ENCODE assay signal across 8 cellular contexts in the genomic region with DNA sequence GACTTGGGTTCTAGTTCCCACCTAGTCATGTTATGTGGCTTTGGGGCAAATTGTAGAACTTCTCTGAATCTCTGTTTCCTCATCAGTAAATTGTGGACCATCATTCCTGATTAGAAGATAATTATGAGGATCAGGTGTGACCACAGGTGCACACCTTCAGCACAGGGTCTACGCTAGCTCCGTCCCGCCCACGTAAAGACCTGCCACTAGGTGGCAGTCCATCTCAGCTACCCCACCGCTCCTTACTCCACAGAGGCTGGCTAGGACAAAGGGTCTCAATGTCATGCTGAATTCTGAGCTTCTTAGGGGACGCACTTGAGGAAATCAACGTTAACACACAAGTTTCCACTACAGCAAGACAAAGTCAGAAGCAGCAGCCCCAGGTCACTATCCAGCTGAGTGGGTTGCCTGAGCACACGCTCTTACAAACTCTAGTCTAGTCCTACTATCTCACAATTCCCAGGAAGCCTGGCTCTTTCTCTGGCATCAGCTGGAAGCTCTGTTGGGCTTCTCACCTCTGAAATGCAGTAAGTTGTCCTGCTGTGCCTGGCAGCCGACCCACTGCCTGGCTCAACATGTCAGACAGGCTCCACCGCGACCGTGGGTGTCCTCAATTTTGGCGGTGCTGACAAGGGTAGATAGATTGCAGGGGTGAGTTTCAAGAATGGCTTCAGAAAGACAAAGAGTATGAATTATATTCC. TPM values are rescaled to one million over a fixed set of nuclear protein-coding genes. Genes with fewer than 3 reads are reported as not detected.
DNase-seq lines count a peak whose midpoint lies in the region; ATAC-seq and TF ChIP-seq lines count a peak whose summit lies in the region.

No MANE protein-coding gene starts in this region.

- DNase-seq in NCI-H2196 (lab: John Stamatoyannopoulos, UW; ENCODE audit: unreplicated experiment) (peak; percentile 49), NCI-H2196 treated with DMSO at 0.1 percent for 48 hours (lab: John Stamatoyannopoulos, UW; ENCODE audit: unreplicated experiment) (no peak), NCI-H1694 treated with DMSO at 0.1 percent for 48 hours (lab: John Stamatoyannopoulos, UW) (peak; percentile 34), naive B cell (peak; percentile 56), vagina (ENCODE audit: extremely low spot score in 2 of 2) (no peak), DMS79 (lab: John Stamatoyannopoulos, UW) (no peak)
- peak; percentile 89 for DNase-seq in activated CD4-positive, alpha-beta T cell treated with anti-CD3 and anti-CD28 coated beads, Interleukin-2, amount 10 ng/mL, durations not matched to agents 24 days and 14 days
- peak; percentile 53 for DNase-seq in effector CD4-positive, alpha-beta T cell

- intact Hi-C loops in activated CD4-positive, alpha-beta T cell treated with anti-CD3 and anti-CD28 coated beads, Interleukin-2, amount 10 ng/mL, durations not matched to agents 24 days and 14 days (cut with micrococcal nuclease) = loop anchor here (1.0 to 10.0 kb wide), 5 partner anchors 37 to 559 kb away; a partner anchor contains a TSS
- intact Hi-C loops in vagina (cut with DNase I) = no loop called here

- H3K4me3 ChIP-seq in vagina = no peak overlapping the region

- TF ChIP-seq POLR2A in vagina (IDR thresholded peaks at IDR 0.05) = no peak

- H3K4me1 ChIP-seq in vagina = peaks cover 52% of the 10 kb centered on the region

- peak overlapping the region; percentile 80 for H3K4me3 Mint-ChIP-seq in activated CD4-positive, alpha-beta T cell treated with anti-CD3 and anti-CD28 coated beads, Interleukin-2, amount 10 ng/mL, durations not matched to agents 24 days and 14 days
- peak overlapping the region; percentile 86 to 96 (median 92) for H3K4me3 Mint-ChIP-seq in naive B cell

- H3K9me3 Mint-ChIP-seq in activated CD4-positive, alpha-beta T cell treated with anti-CD3 and anti-CD28 coated beads, Interleukin-2, amount 10 ng/mL, durations not matched to agents 24 days and 14 days = no peaks in the 10 kb centered on the region
- H3K9me3 Mint-ChIP-seq in naive B cell = no peaks in the 10 kb centered on the region

- peak in 2 of 3 experiments; percentile 39 to 45 for TF ChIP-seq CTCF in vagina (IDR thresholded peaks at IDR 0.05)

- H3K27me3 ChIP-seq in vagina = no peaks in the 10 kb centered on the region

- H3K36me3 ChIP-seq in vagina = no peaks in the 10 kb centered on the region

- ATAC-seq in naive B cell (ENCODE audit: low read depth in 2 of 2) = peak; percentile 40

- H3K27me3 Mint-ChIP-seq in activated CD4-positive, alpha-beta T cell treated with anti-CD3 and anti-CD28 coated beads, Interleukin-2, amount 10 ng/mL, durations not matched to agents 24 days and 14 days = no peaks in the 10 kb centered on the region
- H3K27me3 Mint-ChIP-seq in naive B cell = no peaks in the 10 kb centered on the region

- peak overlapping the region; percentile 87 for H3K27ac Mint-ChIP-seq in activated CD4-positive, alpha-beta T cell treated with anti-CD3 and anti-CD28 coated beads, Interleukin-2, amount 10 ng/mL, durations not matched to agents 24 days and 14 days
- H3K27ac Mint-ChIP-seq in naive B cell = peak overlapping the region in 4 of 6 donors; percentile 15 to 73 (median 25)

- H3K27ac ChIP-seq in vagina = no peak overlapping the region

- peaks cover 22% of the 10 kb centered on the region for H3K36me3 Mint-ChIP-seq in activated CD4-positive, alpha-beta T cell treated with anti-CD3 and anti-CD28 coated beads, Interleukin-2, amount 10 ng/mL, durations not matched to agents 24 days and 14 days (ENCODE audit: low read depth)
- peaks cover 0 to under 1% of the 10 kb centered on the region in 2 donors for H3K36me3 Mint-ChIP-seq in naive B cell

- H3K4me1 Mint-ChIP-seq in activated CD4-positive, alpha-beta T cell treated with anti-CD3 and anti-CD28 coated beads, Interleukin-2, amount 10 ng/mL, durations not matched to agents 24 days and 14 days = peaks cover 50% of the 10 kb centered on the region
- H3K4me1 Mint-ChIP-seq in naive B cell = peaks cover 36 to 40% (median 37%) of the 10 kb centered on the region in 3 donors

- H3K9me3 ChIP-seq in vagina = no peaks in the 10 kb centered on the region

RNA-seq across cellular contexts. Expression of a gene that starts 2.0 kb away (rescaled TPM):
- 246 and 255 TPM in 2 replicates for total RNA-seq in activated CD4-positive, alpha-beta T cell treated with anti-CD3 and anti-CD28 coated beads, Interleukin-2, amount 10 ng/mL, durations not matched to agents 24 days and 14 days
- 10 to 100 TPM in 2 of 6 donors, 1 to 10 TPM in 4; 1.6 to 18.1 (median 8.0) TPM for polyA plus RNA-seq in naive B cell (ENCODE audit: low read depth in 6 of 6)
- 138 TPM for total RNA-seq in vagina

Comparison
In these comparisons a context has a peak if more than half of its experiments do, and no peak if none do; other contexts are left out.
1. DNase-seq: peak in NCI-H2196 (single experiment), NCI-H1694 treated with DMSO at 0.1 percent for 48 hours (single experiment), activated CD4-positive, alpha-beta T cell treated with anti-CD3 and anti-CD28 coated beads, Interleukin-2, amount 10 ng/mL, durations not matched to agents 24 days and 14 days (single experiment), effector CD4-positive, alpha-beta T cell (single experiment) and naive B cell (single experiment); none in NCI-H2196 treated with DMSO at 0.1 percent for 48 hours (single experiment), vagina (0 of 2) and DMS79 (single experiment).